ENCODE assay signal across 8 cellular contexts in the genomic region with DNA sequence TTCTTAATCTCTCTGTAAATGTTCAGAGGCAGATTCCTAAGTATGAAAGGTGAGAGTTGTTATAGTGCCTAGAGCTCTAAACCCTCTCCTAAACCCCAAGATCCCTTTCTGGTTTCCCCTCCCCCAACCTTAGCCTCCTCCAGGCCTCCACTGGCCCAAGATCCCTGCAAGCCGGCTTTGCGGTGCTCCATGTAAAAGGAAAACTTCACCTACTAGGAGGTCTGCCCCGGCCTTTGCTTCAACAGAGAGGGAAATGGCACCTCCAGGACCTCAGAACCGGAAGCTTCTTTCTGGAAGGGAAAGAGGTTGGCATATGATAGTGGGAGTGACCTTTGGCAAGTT. TPM values are rescaled to one million over a fixed set of nuclear protein-coding genes. Genes with fewer than 3 reads are reported as not detected.
DNase-seq lines count a peak whose midpoint lies in the region; ATAC-seq and TF ChIP-seq lines count a peak whose summit lies in the region.

No MANE protein-coding gene starts in this region.

- TF ChIP-seq CTCF in AG09309 (IDR thresholded peaks at IDR 0.05; ENCODE audit: control insufficient read depth, insufficient read depth, low read depth, low read length, missing control alignments) (no peak), Loucy (conservative IDR thresholded peaks at IDR 0.05; ENCODE audit: low read length) (no peak), coronary artery (IDR thresholded peaks at IDR 0.05) (no peak), natural killer cell (IDR thresholded peaks at IDR 0.05) (no peak)

- no peak for ATAC-seq in natural killer cell
- no peak for ATAC-seq in HG03460 (IDR thresholded peaks at IDR 0.05; ENCODE audit: unreplicated experiment)
- no peak for ATAC-seq in HG02759 (IDR thresholded peaks at IDR 0.05; ENCODE audit: unreplicated experiment)

- peak overlapping the region; percentile 88 for H3K4me3 Mint-ChIP-seq in natural killer cell

- H3K9me2 ChIP-seq in Loucy (replicated peaks; ENCODE audit: low read depth, low read length) = no peaks in the 10 kb centered on the region

- H3K9me3 ChIP-seq in Loucy (ENCODE audit: insufficient read depth, low read depth, low read length) = no peaks in the 10 kb centered on the region

- intact Hi-C loops in natural killer cell (cut with micrococcal nuclease) = loop anchor here (2.0 to 10.0 kb wide), 7 partner anchors 15 to 315 kb away; no protein-coding TSS in a partner anchor

- no peaks in the 10 kb centered on the region for H3K9me3 Mint-ChIP-seq in natural killer cell

- peaks cover 51% of the 10 kb centered on the region for H4K20me1 ChIP-seq in Loucy (ENCODE audit: insufficient read depth, low read length, poor library complexity, severe bottlenecking)

- no peak overlapping the region for H2AFZ ChIP-seq in Loucy (ENCODE audit: low read length)

- peak overlapping the region; percentile 90 for H3K27ac Mint-ChIP-seq in natural killer cell

- peaks cover 43% of the 10 kb centered on the region for H3K4me1 ChIP-seq in Loucy (ENCODE audit: insufficient read depth, low read length, poor library complexity, severe bottlenecking)

- H3K27me3 Mint-ChIP-seq in natural killer cell (ENCODE audit: low read depth in 2 of 2) = peaks cover 4 to 14% of the 10 kb centered on the region in 2 donors

- peaks cover 62% of the 10 kb centered on the region for H3K79me2 ChIP-seq in Loucy (ENCODE audit: insufficient read depth, low read length)

- H3K4me3 ChIP-seq in AG09309 (ENCODE audit: control insufficient read depth, low read depth, low read length) (peak overlapping the region; percentile 80), Loucy (ENCODE audit: low read length, poor library complexity, severe bottlenecking) (peak overlapping the region; percentile 98), coronary artery (peak overlapping the region; percentile 92)

- H3K27me3 ChIP-seq in Loucy (ENCODE audit: insufficient read depth, low read length, poor library complexity, severe bottlenecking) = no peaks in the 10 kb centered on the region

- peaks cover 13% of the 10 kb centered on the region; the same call in 1 of the 2 replicates for H3K36me3 ChIP-seq in Loucy (ENCODE audit: insufficient read depth, low read length)

- H3F3A ChIP-seq in Loucy (ENCODE audit: low read depth) = no peaks in the 10 kb centered on the region

- H3K36me3 Mint-ChIP-seq in natural killer cell = no peaks in the 10 kb centered on the region

- peak overlapping the region; percentile 82 for H3K9ac ChIP-seq in Loucy (ENCODE audit: low read depth, low read length, poor library complexity, severe bottlenecking)

- peaks cover 41 to 44% of the 10 kb centered on the region in 2 donors for H3K4me1 Mint-ChIP-seq in natural killer cell

- no peak for DNase-seq in AG09309 (ENCODE audit: low read depth)
- no peak for DNase-seq in coronary artery (ENCODE audit: low spot score)
- no peak for DNase-seq in natural killer cell
- DNase-seq in NCI-H1417 treated with DMSO at 0.1 percent for 48 hours (lab: John Stamatoyannopoulos, UW) = no peak
- no peak for DNase-seq in NCI-H524 treated with DMSO at 0.1 percent for 48 hours (lab: John Stamatoyannopoulos, UW)

- H3K27ac ChIP-seq in coronary artery = peak overlapping the region; percentile 89 to 98

- H3K4me2 ChIP-seq in Loucy (ENCODE audit: low read depth, low read length, poor library complexity, severe bottlenecking) = peak overlapping the region; percentile 89

RNA-seq across cellular contexts. Expression of a gene that starts 2.3 kb away (rescaled TPM):
- total RNA-seq in natural killer cell = 10 to 100 TPM; 88.3 to 95.4 (median 90.1) TPM

RNA-seq across cellular contexts. Expression of a gene that starts 20.0 kb away (rescaled TPM):
- total RNA-seq in natural killer cell = not detected
